1 cellular context compared by ENCODE assay signal in genomic region chr3:149245738-149246451, GRCh38.
TF ChIP-seq lines count a peak whose summit lies in the region.

No MANE protein-coding gene starts in this region.

TF ChIP-seq in HepG2, 621 proteins besides CTCF, POLR2A, EP300 and RAD21 (continued from another document and continues in another):
- no peak for TF ChIP-seq PAXIP1 (CRISPR knock-in tag; conservative IDR thresholded peaks at IDR 0.05)
- no peak for TF ChIP-seq HNF1A (IDR thresholded peaks at IDR 0.05; ENCODE audit: low read depth)
- TF ChIP-seq HNF1A (CRISPR knock-in tag; IDR thresholded peaks at IDR 0.05; ENCODE audit: borderline replicate concordance), result no peak
- TF ChIP-seq FOXC1 (CRISPR knock-in tag; IDR thresholded peaks at IDR 0.05; ENCODE audit: borderline replicate concordance), result no peak
- no peak for TF ChIP-seq ZNF280D (CRISPR knock-in tag; IDR thresholded peaks at IDR 0.05)
- no peak for TF ChIP-seq RBM39 (IDR thresholded peaks at IDR 0.05; ENCODE audit: low read depth, low read length, poor library complexity, severe bottlenecking)
- no peak for TF ChIP-seq TP53 (CRISPR knock-in tag; conservative IDR thresholded peaks at IDR 0.05)
- no peak for TF ChIP-seq BCLAF1 (IDR thresholded peaks at IDR 0.05)
- no peak for TF ChIP-seq MLLT10 (CRISPR knock-in tag; IDR thresholded peaks at IDR 0.05)
- TF ChIP-seq FOSL2 (CRISPR knock-in tag; IDR thresholded peaks at IDR 0.05), result 0 out of 2 replicates have a peak, but pooled peaks have one; percentile 15
- TF ChIP-seq FOXP4 (CRISPR knock-in tag; IDR thresholded peaks at IDR 0.05), result no peak
- no peak for TF ChIP-seq ZNF431 (CRISPR knock-in tag; IDR thresholded peaks at IDR 0.05; ENCODE audit: borderline replicate concordance, low read depth)
- TF ChIP-seq PAF1 (CRISPR knock-in tag; IDR thresholded peaks at IDR 0.05), result no peak
- peak; percentile 70; the same call in 1 of the 2 replicates for TF ChIP-seq ZNF614 (CRISPR knock-in tag; IDR thresholded peaks at IDR 0.05; ENCODE audit: borderline replicate concordance)
- TF ChIP-seq ZBTB34 (CRISPR knock-in tag; IDR thresholded peaks at IDR 0.05), result no peak
- no peak for TF ChIP-seq ATRX (CRISPR knock-in tag; IDR thresholded peaks at IDR 0.05; ENCODE audit: borderline replicate concordance)
- TF ChIP-seq KAT7 (CRISPR knock-in tag; IDR thresholded peaks at IDR 0.05; ENCODE audit: borderline replicate concordance), result no peak
- peak; percentile 70; the same call in 1 of the 2 replicates for TF ChIP-seq CEBPB (IDR thresholded peaks at IDR 0.05; ENCODE audit: borderline replicate concordance, low read depth, low read length)
- TF ChIP-seq NRL (CRISPR knock-in tag; IDR thresholded peaks at IDR 0.05; ENCODE audit: borderline replicate concordance), result no peak
- TF ChIP-seq PHF20 (CRISPR knock-in tag; IDR thresholded peaks at IDR 0.05), result no peak
- no peak for TF ChIP-seq PREB (CRISPR knock-in tag; IDR thresholded peaks at IDR 0.05)
- TF ChIP-seq ZNF879 (CRISPR knock-in tag; IDR thresholded peaks at IDR 0.05), result no peak
- no peak for TF ChIP-seq ZSCAN9 (CRISPR knock-in tag; IDR thresholded peaks at IDR 0.05; ENCODE audit: borderline replicate concordance)
- no peak for TF ChIP-seq CCAR2 (optimal IDR thresholded peaks at IDR 0.05; ENCODE audit: low read depth, low read length)
- TF ChIP-seq YY1 (IDR thresholded peaks at IDR 0.05; ENCODE audit: insufficient read depth, insufficient replicate concordance, low read depth, low read length), result no peak
- no peak for TF ChIP-seq ZBTB3 (CRISPR knock-in tag; IDR thresholded peaks at IDR 0.05; ENCODE audit: borderline replicate concordance, low read depth)
- peak; percentile 56 for TF ChIP-seq CEBPG (CRISPR knock-in tag; IDR thresholded peaks at IDR 0.05)
- TF ChIP-seq ARID5B (CRISPR knock-in tag; IDR thresholded peaks at IDR 0.05), result peak; percentile 60
- TF ChIP-seq ZNF576 (CRISPR knock-in tag; IDR thresholded peaks at IDR 0.05), result no peak
- TF ChIP-seq SMAD9 (CRISPR knock-in tag; IDR thresholded peaks at IDR 0.05), result no peak
- no peak for TF ChIP-seq FOXA1 (IDR thresholded peaks at IDR 0.05)
- no peak for TF ChIP-seq FOXA1 (CRISPR knock-in tag; IDR thresholded peaks at IDR 0.05)
- no peak for TF ChIP-seq ZNF749 (CRISPR knock-in tag; IDR thresholded peaks at IDR 0.05; ENCODE audit: borderline replicate concordance)
- no peak for TF ChIP-seq KDM3A (CRISPR knock-in tag; IDR thresholded peaks at IDR 0.05; ENCODE audit: low read depth)
- TF ChIP-seq MAX (IDR thresholded peaks at IDR 0.05), result peak; percentile 23; the same call in 1 of the 2 replicates
